Comparison of ENCODE assay signal across 1 cellular context in the genomic region with DNA sequence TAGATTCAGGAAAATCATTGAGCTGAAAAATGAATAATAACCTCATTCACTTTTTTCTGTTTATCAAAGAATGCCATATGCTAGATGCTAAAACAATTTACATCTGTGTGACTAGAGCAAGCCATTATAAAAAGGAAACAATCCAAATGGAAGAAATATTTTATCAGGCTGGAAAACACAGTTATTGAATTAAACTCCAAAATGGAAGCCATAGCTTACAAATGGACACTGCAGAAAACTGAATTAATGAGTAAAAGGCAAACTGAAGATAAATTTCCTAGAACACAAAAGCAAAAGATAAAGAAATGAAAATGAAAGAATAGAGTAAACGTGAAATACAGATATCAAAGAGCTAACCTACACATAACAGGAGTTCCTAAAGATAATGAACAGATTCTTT.
A peak's percentile ranks its signal among the peaks of the same experiment; 100 is the strongest.
TF ChIP-seq lines count a peak whose summit lies in the region.

No MANE protein-coding gene starts in this region.

TF ChIP-seq in SK-N-SH treated with all-trans-retinoic acid at 6 μM for 48 hours, 23 proteins besides CTCF, POLR2A, EP300 and RAD21:
- TF ChIP-seq, protein P1, sequence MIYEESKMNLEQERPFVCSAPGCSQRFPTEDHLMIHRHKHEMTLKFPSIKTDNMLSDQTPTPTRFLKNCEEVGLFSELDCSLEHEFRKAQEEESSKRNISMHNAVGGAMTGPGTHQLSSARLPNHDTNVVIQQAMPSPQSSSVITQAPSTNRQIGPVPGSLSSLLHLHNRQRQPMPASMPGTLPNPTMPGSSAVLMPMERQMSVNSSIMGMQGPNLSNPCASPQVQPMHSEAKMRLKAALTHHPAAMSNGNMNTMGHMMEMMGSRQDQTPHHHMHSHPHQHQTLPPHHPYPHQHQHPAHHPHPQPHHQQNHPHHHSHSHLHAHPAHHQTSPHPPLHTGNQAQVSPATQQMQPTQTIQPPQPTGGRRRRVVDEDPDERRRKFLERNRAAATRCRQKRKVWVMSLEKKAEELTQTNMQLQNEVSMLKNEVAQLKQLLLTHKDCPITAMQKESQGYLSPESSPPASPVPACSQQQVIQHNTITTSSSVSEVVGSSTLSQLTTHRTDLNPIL (CRISPR knock-in tag; IDR thresholded peaks at IDR 0.05; ENCODE audit: low read depth), result 0 out of 2 replicates have a peak, but pooled peaks have one; percentile 9
- TF ChIP-seq TCF4 (CRISPR knock-in tag; IDR thresholded peaks at IDR 0.05; ENCODE audit: borderline replicate concordance), result peak; percentile 53
- TF ChIP-seq ISL1 (CRISPR knock-in tag; IDR thresholded peaks at IDR 0.05), result peak; percentile 61
- TF ChIP-seq ARNTL (CRISPR knock-in tag; IDR thresholded peaks at IDR 0.05; ENCODE audit: borderline replicate concordance, low read depth), result no peak
- TF ChIP-seq ZC3H10 (CRISPR knock-in tag; IDR thresholded peaks at IDR 0.05), result no peak
- TF ChIP-seq ZFP30 (CRISPR knock-in tag; IDR thresholded peaks at IDR 0.05), result no peak
- TF ChIP-seq ZNF8 (CRISPR knock-in tag; IDR thresholded peaks at IDR 0.05), result no peak
